In genomic region chr3:43742935-43743334, GRCh38 we compare ENCODE assay signal across 16 cellular contexts. TPM values are rescaled to one million over a fixed set of nuclear protein-coding genes. Genes with fewer than 3 reads are reported as not detected.
DNase-seq lines count a peak whose midpoint lies in the region; ATAC-seq, FAIRE-seq and TF ChIP-seq lines count a peak whose summit lies in the region.
"Had no signal": no experiment of that assay in that cellular context is flagged by ENCODE, and none has a peak within 500 bp of the region (broad histone marks: within the 10 kb centered on the region; RNA-seq: fewer than 3 reads in every experiment).

No MANE protein-coding gene starts in this region.

- H3K4me1 Mint-ChIP-seq in nephron: no peaks in the 10 kb centered on the region

- no peaks in the 10 kb centered on the region for H3K27me3 ChIP-seq in ascending aorta
- H3K27me3 ChIP-seq in effector memory CD4-positive, alpha-beta T cell (replicated peaks; ENCODE audit: control insufficient read depth, insufficient read depth, low read length, poor library complexity, severe bottlenecking): no peaks in the 10 kb centered on the region
- H3K27me3 ChIP-seq: adrenal gland, tibial nerve had no signal

- peaks cover 4% of the 10 kb centered on the region for H3K9me3 Mint-ChIP-seq in nephron

- intact Hi-C loops in ascending aorta (cut with DNase I): no loop called here

- no peaks in the 10 kb centered on the region for H3K36me3 Mint-ChIP-seq in nephron (ENCODE audit: low read depth)

- no peak overlapping the region for H3K27ac ChIP-seq in ascending aorta
- no peak overlapping the region for H3K27ac ChIP-seq in effector memory CD4-positive, alpha-beta T cell (ENCODE audit: insufficient read depth, low read length, poor library complexity, severe bottlenecking)
- H3K27ac ChIP-seq: epithelial cell of prostate had no signal

- TF ChIP-seq CTCF in D721Med (IDR thresholded peaks at IDR 0.05; ENCODE audit: insufficient read depth, missing control alignments) (peak; percentile 16), epithelial cell of esophagus (IDR thresholded peaks at IDR 0.05; ENCODE audit: insufficient read depth, low read depth, low read length, missing control alignments) (peak; percentile 43), nephron (IDR thresholded peaks at IDR 0.05; ENCODE audit: unreplicated experiment in 3 of 3) (peak in 2 of 3 experiments; percentile 23 to 29), ascending aorta (IDR thresholded peaks at IDR 0.05) (no peak)

- no peak overlapping the region for H3K27ac Mint-ChIP-seq in nephron

- no peak for DNase-seq in D721Med (ENCODE audit: insufficient read length, low spot score)
- DNase-seq in NAMALWA (ENCODE audit: low spot score): peak; percentile 12
- no peak for DNase-seq in epithelial cell of esophagus (ENCODE audit: low read depth)
- no peak for DNase-seq in ascending aorta (ENCODE audit: low spot score in 2 of 2)
- DNase-seq in effector memory CD4-positive, alpha-beta T cell: no peak
- DNase-seq: Caco-2, posterior cingulate gyrus, T-helper 9 cell had no signal

- H3K4me3 Mint-ChIP-seq in nephron: no peak overlapping the region

- H3K4me3 ChIP-seq in epithelial cell of esophagus (ENCODE audit: low read length) (no peak overlapping the region), ascending aorta (no peak overlapping the region)
- H3K4me3 ChIP-seq in effector memory CD4-positive, alpha-beta T cell (ENCODE audit: insufficient read depth, low read depth, low read length, poor library complexity, severe bottlenecking): no peak overlapping the region
- H3K4me3 ChIP-seq: adrenal gland, GM12878, tibial nerve had no signal

- H3K4me1 ChIP-seq in ascending aorta: peaks cover 0 to 9% of the 10 kb centered on the region in 2 donors
- H3K4me1 ChIP-seq in effector memory CD4-positive, alpha-beta T cell (ENCODE audit: control insufficient read depth, insufficient read depth, low read length, poor library complexity, severe bottlenecking): no peaks in the 10 kb centered on the region

- FAIRE-seq in D721Med (lab: Jason Lieb, UNC): no peak
- FAIRE-seq: GM12878, keratinocyte had no signal

- no peak for ATAC-seq in GM21381 (IDR thresholded peaks at IDR 0.05; ENCODE audit: unreplicated experiment)
- no peak for ATAC-seq in GM19455 (IDR thresholded peaks at IDR 0.05; ENCODE audit: unreplicated experiment)
- ATAC-seq: GM12878 had no signal

- H3K36me3 ChIP-seq in ascending aorta: no peaks in the 10 kb centered on the region
- no peaks in the 10 kb centered on the region for H3K36me3 ChIP-seq in effector memory CD4-positive, alpha-beta T cell (ENCODE audit: control insufficient read depth, insufficient read depth, low read length)
- H3K36me3 ChIP-seq: adrenal gland, tibial nerve had no signal

- H3K9me3 ChIP-seq in ascending aorta: no peaks in the 10 kb centered on the region
- H3K9me3 ChIP-seq in effector memory CD4-positive, alpha-beta T cell (ENCODE audit: control insufficient read depth, low read length): no peaks in the 10 kb centered on the region
- H3K9me3 ChIP-seq: adrenal gland, Caco-2 had no signal

- peaks cover 7% of the 10 kb centered on the region for H3K27me3 Mint-ChIP-seq in nephron (ENCODE audit: low read depth)

RNA-seq across cellular contexts. Expression of gene ABHD5, which starts 52.2 kb away (rescaled TPM):
- 5.3 TPM for total RNA-seq in ascending aorta

Comparison
In these comparisons a context has a peak if more than half of its experiments do, and no peak if none do; other contexts are left out.
1. CTCF ChIP-seq: peak in D721Med (single experiment), epithelial cell of esophagus (single experiment) and nephron (2 of 3); none in ascending aorta (0 of 3).